Comparison of ENCODE assay signal across 1 cellular context in the genomic region with DNA sequence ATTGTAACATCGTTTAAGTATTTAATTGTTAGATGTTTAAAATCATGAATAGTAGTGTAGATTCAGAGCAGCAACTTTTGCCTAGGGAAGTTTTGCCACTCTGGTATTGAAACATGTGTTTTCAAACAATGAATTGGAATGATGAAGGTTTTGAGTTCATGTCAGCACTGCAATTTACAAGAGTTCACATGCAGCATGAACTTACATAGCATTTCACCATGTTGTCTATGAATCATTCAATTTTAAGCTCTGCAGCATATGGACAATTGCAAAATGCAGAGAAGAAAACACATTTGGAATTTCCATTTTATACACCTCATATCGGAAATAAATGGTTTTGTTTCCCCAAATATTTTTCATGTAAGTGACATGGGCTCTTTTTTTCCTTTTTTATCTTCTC.
TF ChIP-seq lines count a peak whose summit lies in the region.

No MANE protein-coding gene starts in this region.

TF ChIP-seq in GM23338, 12 proteins besides CTCF, POLR2A, EP300 and RAD21 (continued from another document):
- TF ChIP-seq ZNF462 (CRISPR knock-in tag; IDR thresholded peaks at IDR 0.05): no peak
